ENCODE assay signal across 19 cellular contexts in genomic region chr7:3942778-3943177, GRCh38.
DNase-seq lines count a peak whose midpoint lies in the region; ATAC-seq and TF ChIP-seq lines count a peak whose summit lies in the region.
"Had no signal": no experiment of that assay in that cellular context is flagged by ENCODE, and none has a peak within 500 bp of the region (broad histone marks: within the 10 kb centered on the region; RNA-seq: fewer than 3 reads in every experiment).

No MANE protein-coding gene starts in this region.

- H3K27ac ChIP-seq in left lung, result peak overlapping the region; percentile 48 to 65
- H3K27ac ChIP-seq in thyroid gland, result no peak overlapping the region
- H3K27ac ChIP-seq: heart right ventricle, VCaP had no signal

- TF ChIP-seq CTCF in left lung (IDR thresholded peaks at IDR 0.05), result no peak
- no peak for TF ChIP-seq CTCF in thyroid gland (IDR thresholded peaks at IDR 0.05)

- H3K36me3 ChIP-seq in left lung (no peaks in the 10 kb centered on the region), thyroid gland (no peaks in the 10 kb centered on the region)
- H3K36me3 ChIP-seq: heart right ventricle had no signal

- WGBS in thyroid gland, 2 donors, result 76 to 89% methylated on average over 14 of the region's 14 CpGs

- peak; percentile 45 for ATAC-seq in left lung
- no peak for ATAC-seq in stimulated activated effector memory CD8-positive, alpha-beta T cell treated with anti-CD3 and anti-CD28 coated beads, Interleukin-12 subunit alpha, Interleukin-12 subunit beta, amount 100 ng/mL, for 72 hours
- ATAC-seq: heart right ventricle, T-cell had no signal

- DNase-seq in HK-2 (ENCODE audit: unreplicated experiment) (peak; percentile 81), astrocyte of the hippocampus (ENCODE audit: low read depth, low spot score) (peak; percentile 26), left lung (no peak), thyroid gland (peak; percentile 30 to 37), hippocampal formation (lab: John Stamatoyannopoulos, UW) (no peak), GM19240 (ENCODE audit: insufficient read length, low spot score) (no peak)
- no peak for DNase-seq in stimulated activated effector memory CD8-positive, alpha-beta T cell treated with anti-CD3 and anti-CD28 coated beads, Interleukin-12 subunit alpha, Interleukin-12 subunit beta, amount 100 ng/mL, for 72 hours (ENCODE audit: low spot score in 2 of 2)
- DNase-seq: activated naive CD8-positive, alpha-beta T cell treated with anti-CD3 and anti-CD28 coated beads, Interleukin-2, amount 10 ng/mL, durations not matched to agents 7 days and 5 days; dermis blood vessel endothelial cell; heart right ventricle; NCI-H1930; NCI-H446 treated with DMSO at 0.1 percent for 48 hours; nucleus accumbens; stimulated activated CD4-positive, alpha-beta T cell treated with anti-CD3 and anti-CD28 coated beads, Interleukin-4, amount 100 ng/mL, for 1 hour; T-cell had no signal

- intact Hi-C loops in left lung (cut with DNase I) (no loop called here), thyroid gland (cut with DNase I) (no loop called here)

- H3K4me3 ChIP-seq in left lung, result no peak overlapping the region
- no peak overlapping the region for H3K4me3 ChIP-seq in thyroid gland (replicated peaks in 1 of 3)
- H3K4me3 ChIP-seq: heart right ventricle, mucosa of descending colon had no signal

- H3K4me1 Mint-ChIP-seq in stimulated activated effector memory CD8-positive, alpha-beta T cell treated with anti-CD3 and anti-CD28 coated beads, Interleukin-12 subunit alpha, Interleukin-12 subunit beta, amount 100 ng/mL, for 72 hours, result no peaks in the 10 kb centered on the region
- H3K4me1 Mint-ChIP-seq: activated naive CD8-positive, alpha-beta T cell treated with anti-CD3 and anti-CD28 coated beads, Interleukin-2, amount 10 ng/mL, durations not matched to agents 7 days and 5 days; B cell; T-cell had no signal

- no peak overlapping the region for H3K27ac Mint-ChIP-seq in stimulated activated effector memory CD8-positive, alpha-beta T cell treated with anti-CD3 and anti-CD28 coated beads, Interleukin-12 subunit alpha, Interleukin-12 subunit beta, amount 100 ng/mL, for 72 hours
- H3K27ac Mint-ChIP-seq: activated naive CD8-positive, alpha-beta T cell treated with anti-CD3 and anti-CD28 coated beads, Interleukin-2, amount 10 ng/mL, durations not matched to agents 7 days and 5 days; activated T-helper 1 cell treated with anti-CD3 and anti-CD28 coated beads, Interleukin-12 subunit alpha, Interleukin-12 subunit beta, Interleukin-2, Interleukin-4 antibody, amounts not matched to agents 30 ng/mL and 10 ng/mL and 1 ng/mL, durations not matched to agents 14 hours and 24 hours and 36 hours; B cell; T-cell had no signal

- H3K27me3 ChIP-seq in left lung (no peaks in the 10 kb centered on the region), thyroid gland (no peaks in the 10 kb centered on the region)
- H3K27me3 ChIP-seq: heart right ventricle had no signal

- no peaks in the 10 kb centered on the region for H3K4me1 ChIP-seq in left lung
- peaks cover 0 to 6% of the 10 kb centered on the region in 2 donors for H3K4me1 ChIP-seq in thyroid gland
- H3K4me1 ChIP-seq: heart right ventricle had no signal

- TF ChIP-seq POLR2A in thyroid gland (IDR thresholded peaks at IDR 0.05), result no peak

- H3K9me3 Mint-ChIP-seq in stimulated activated effector memory CD8-positive, alpha-beta T cell treated with anti-CD3 and anti-CD28 coated beads, Interleukin-12 subunit alpha, Interleukin-12 subunit beta, amount 100 ng/mL, for 72 hours, result peaks cover 3% of the 10 kb centered on the region
- H3K9me3 Mint-ChIP-seq: activated naive CD8-positive, alpha-beta T cell treated with anti-CD3 and anti-CD28 coated beads, Interleukin-2, amount 10 ng/mL, durations not matched to agents 7 days and 5 days; activated T-helper 1 cell treated with anti-CD3 and anti-CD28 coated beads, Interleukin-12 subunit alpha, Interleukin-12 subunit beta, Interleukin-2, Interleukin-4 antibody, amounts not matched to agents 30 ng/mL and 10 ng/mL and 1 ng/mL, durations not matched to agents 14 hours and 24 hours and 36 hours had no signal

- H3K9me3 ChIP-seq in left lung (peaks cover 0 to 9% of the 10 kb centered on the region in 2 donors), thyroid gland (no peaks in the 10 kb centered on the region)

- H3K4me3 Mint-ChIP-seq in stimulated activated effector memory CD8-positive, alpha-beta T cell treated with anti-CD3 and anti-CD28 coated beads, Interleukin-12 subunit alpha, Interleukin-12 subunit beta, amount 100 ng/mL, for 72 hours, result no peak overlapping the region
- H3K4me3 Mint-ChIP-seq: activated naive CD8-positive, alpha-beta T cell treated with anti-CD3 and anti-CD28 coated beads, Interleukin-2, amount 10 ng/mL, durations not matched to agents 7 days and 5 days; activated T-helper 1 cell treated with anti-CD3 and anti-CD28 coated beads, Interleukin-12 subunit alpha, Interleukin-12 subunit beta, Interleukin-2, Interleukin-4 antibody, amounts not matched to agents 30 ng/mL and 10 ng/mL and 1 ng/mL, durations not matched to agents 14 hours and 24 hours and 36 hours; B cell; T-cell had no signal

- no peaks in the 10 kb centered on the region for H3K36me3 Mint-ChIP-seq in stimulated activated effector memory CD8-positive, alpha-beta T cell treated with anti-CD3 and anti-CD28 coated beads, Interleukin-12 subunit alpha, Interleukin-12 subunit beta, amount 100 ng/mL, for 72 hours
- H3K36me3 Mint-ChIP-seq: activated naive CD8-positive, alpha-beta T cell treated with anti-CD3 and anti-CD28 coated beads, Interleukin-2, amount 10 ng/mL, durations not matched to agents 7 days and 5 days had no signal

Comparison
In these comparisons a context has a peak if more than half of its experiments do, and no peak if none do; other contexts are left out.
1. DNase-seq: peak in HK-2 (single experiment), astrocyte of the hippocampus (single experiment) and thyroid gland (2 of 2); none in left lung (0 of 2), stimulated activated effector memory CD8-positive, alpha-beta T cell treated with anti-CD3 and anti-CD28 coated beads, Interleukin-12 subunit alpha, Interleukin-12 subunit beta, amount 100 ng/mL, for 72 hours (0 of 2), hippocampal formation (0 of 2) and GM19240 (single experiment).
2. H3K27ac ChIP-seq: peak in left lung (2 of 2); none in thyroid gland (0 of 3).